Comparison of ENCODE assay signal across 2 cellular contexts in genomic region chr19:4979211-4979807, GRCh38.
A peak's percentile ranks its signal among the peaks of the same experiment; 100 is the strongest.
TF ChIP-seq lines count a peak whose summit lies in the region.

No MANE protein-coding gene starts in this region.

TF ChIP-seq in liver, 16 proteins besides CTCF, POLR2A, EP300 and RAD21:
- TF ChIP-seq HNF4A (conservative IDR thresholded peaks at IDR 0.05) (peak in 1 of 2 donors; percentile 68), RXRA (IDR thresholded peaks at IDR 0.05) (peak in 1 of 2 donors; percentile 47), YY1 (IDR thresholded peaks at IDR 0.05) (peak; percentile 29), MAX (IDR thresholded peaks at IDR 0.05) (no peak), ZBTB33 (IDR thresholded peaks at IDR 0.05) (no peak), REST (IDR thresholded peaks at IDR 0.05) (peak; percentile 57)
TF ChIP-seq in liver: peak in this region for 4.

TF ChIP-seq in HepG2, 621 proteins besides CTCF, POLR2A, EP300 and RAD21 (continued from another document):
- no peak for TF ChIP-seq ZNF232 (CRISPR knock-in tag; IDR thresholded peaks at IDR 0.05; ENCODE audit: borderline replicate concordance)
- no peak for TF ChIP-seq USF2 (IDR thresholded peaks at IDR 0.05; ENCODE audit: low read depth, low read length)
- no peak for TF ChIP-seq USF2 (CRISPR knock-in tag; IDR thresholded peaks at IDR 0.05; ENCODE audit: borderline replicate concordance)
- TF ChIP-seq RORA (CRISPR knock-in tag; IDR thresholded peaks at IDR 0.05) = no peak
- no peak for TF ChIP-seq KLF12 (CRISPR knock-in tag; IDR thresholded peaks at IDR 0.05; ENCODE audit: borderline replicate concordance)
- no peak for TF ChIP-seq SPEN (CRISPR knock-in tag; IDR thresholded peaks at IDR 0.05; ENCODE audit: low read depth)
- TF ChIP-seq ZNF776 (CRISPR knock-in tag; IDR thresholded peaks at IDR 0.05) = no peak
- TF ChIP-seq ZBTB39 (CRISPR knock-in tag; IDR thresholded peaks at IDR 0.05) = no peak
- TF ChIP-seq ZNF75D (CRISPR knock-in tag; IDR thresholded peaks at IDR 0.05; ENCODE audit: borderline replicate concordance) = no peak
- no peak for TF ChIP-seq PBX2 (CRISPR knock-in tag; IDR thresholded peaks at IDR 0.05)
- TF ChIP-seq ZNF512 (CRISPR knock-in tag; IDR thresholded peaks at IDR 0.05) = no peak
- TF ChIP-seq ZNF530 (CRISPR knock-in tag; IDR thresholded peaks at IDR 0.05; ENCODE audit: low read depth) = no peak
